In the genomic region with DNA sequence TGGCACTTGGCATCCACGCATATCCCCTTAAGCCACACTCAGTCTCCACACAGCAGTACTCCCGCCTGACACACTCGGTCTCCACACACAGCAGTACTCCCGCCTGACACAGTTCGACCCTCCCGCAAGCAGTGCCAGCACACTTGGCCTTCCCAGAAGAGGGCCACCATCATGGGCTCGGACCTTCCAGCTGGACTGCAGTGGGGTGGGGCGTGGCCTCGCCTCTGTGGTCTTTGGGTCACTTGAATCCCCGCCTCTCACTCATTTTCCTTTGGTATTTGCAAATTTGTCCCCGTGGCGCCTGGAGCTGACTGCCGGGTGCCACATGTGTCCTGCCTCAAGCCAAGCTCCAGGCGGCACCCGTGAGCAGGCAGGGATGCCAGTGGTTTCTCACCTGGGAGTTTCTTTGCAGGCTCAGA, we compare ENCODE assay signal across 30 cellular contexts.
A peak's percentile ranks its signal among the peaks of the same experiment; 100 is the strongest.
DNase-seq lines count a peak whose midpoint lies in the region; ATAC-seq and TF ChIP-seq lines count a peak whose summit lies in the region.
"Had no signal": no experiment of that assay in that cellular context is flagged by ENCODE, and none has a peak within 500 bp of the region (broad histone marks: within the 10 kb centered on the region; RNA-seq: fewer than 3 reads in every experiment).

No MANE protein-coding gene starts in this region.

- H3K27me3 ChIP-seq in RWPE2 (ENCODE audit: insufficient read depth, poor library complexity, severe bottlenecking) (no peaks in the 10 kb centered on the region), right cardiac atrium (ENCODE audit: control insufficient read depth, insufficient read depth) (no peaks in the 10 kb centered on the region), spleen (replicated peaks in 1 of 7) (no peaks in the 10 kb centered on the region)
- H3K27me3 ChIP-seq: ascending aorta, dorsolateral prefrontal cortex, ovary had no signal

- no peaks in the 10 kb centered on the region for H3K36me3 Mint-ChIP-seq in activated CD4-positive, alpha-beta T cell treated with anti-CD3 and anti-CD28 coated beads for 36 hours (ENCODE audit: low read depth)
- H3K36me3 Mint-ChIP-seq in activated CD4-positive, alpha-beta T cell treated with anti-CD3 and anti-CD28 coated beads, Interleukin-2, amount 10 ng/mL, durations not matched to agents 7 days and 5 days (ENCODE audit: low read depth) = no peaks in the 10 kb centered on the region
- H3K36me3 Mint-ChIP-seq: activated CD4-positive, alpha-beta memory T cell treated with anti-CD3 and anti-CD28 coated beads for 36 hours; activated naive CD8-positive, alpha-beta T cell; IgD-negative memory B cell; natural killer cell had no signal

- H3K4me1 Mint-ChIP-seq in activated CD4-positive, alpha-beta T cell treated with anti-CD3 and anti-CD28 coated beads for 36 hours = peaks cover 20% of the 10 kb centered on the region
- peaks cover 21% of the 10 kb centered on the region for H3K4me1 Mint-ChIP-seq in activated CD4-positive, alpha-beta T cell treated with anti-CD3 and anti-CD28 coated beads, Interleukin-2, amount 10 ng/mL, durations not matched to agents 7 days and 5 days
- H3K4me1 Mint-ChIP-seq: activated T-helper 17 cell treated with anti-CD3 and anti-CD28 coated beads, Interleukin-2, amount 50 U/mL, for 72 hours had no signal

- H3K9me3 ChIP-seq in RWPE2 (ENCODE audit: severe bottlenecking) (no peaks in the 10 kb centered on the region), right cardiac atrium (ENCODE audit: control insufficient read depth, low read length) (no peaks in the 10 kb centered on the region), spleen (no peaks in the 10 kb centered on the region)
- H3K9me3 ChIP-seq: ascending aorta, ovary had no signal

- CTCF ChIA-PET in activated CD4-positive, alpha-beta T cell treated with anti-CD3 and anti-CD28 coated beads for 36 hours (lab: Charles Lee) = interaction anchor here (1.1 kb wide), 1 partner anchor 44 kb away, joined by 3 read pairs; no protein-coding TSS in a partner anchor
- CTCF ChIA-PET in activated CD4-positive, alpha-beta T cell treated with anti-CD3 and anti-CD28 coated beads, Interleukin-2, amount 10 ng/mL, durations not matched to agents 7 days and 5 days (lab: Charles Lee) = no interaction called here

- H3K4me1 ChIP-seq in RWPE2 (ENCODE audit: insufficient read depth, poor library complexity, severe bottlenecking) (peaks cover 21% of the 10 kb centered on the region), right cardiac atrium (ENCODE audit: control insufficient read depth, insufficient read depth, low read length) (peaks cover 1% of the 10 kb centered on the region), spleen (peaks cover 11 to 45% (median 39%) of the 10 kb centered on the region in 6 donors)

- no peak for ATAC-seq in activated CD4-positive, alpha-beta T cell treated with anti-CD3 and anti-CD28 coated beads for 36 hours
- ATAC-seq in RWPE2 (ENCODE audit: low read depth) (no peak), right cardiac atrium (no peak), HG03108 (IDR thresholded peaks at IDR 0.05; ENCODE audit: unreplicated experiment) (no peak)
- ATAC-seq: activated T-helper 17 cell treated with anti-CD3 and anti-CD28 coated beads, Interleukin-2, amount 50 U/mL, for 72 hours; CD8-positive, alpha-beta T cell; natural killer cell had no signal

- TF ChIP-seq POLR2A in spleen (IDR thresholded peaks at IDR 0.05) = no peak

- H3K27ac ChIP-seq in RWPE2 (ENCODE audit: poor library complexity, severe bottlenecking) (peak overlapping the region; percentile 78), right cardiac atrium (ENCODE audit: low read length) (no peak overlapping the region), spleen (no peak overlapping the region)
- H3K27ac ChIP-seq: 22Rv1, ascending aorta, ovary, PC-9 had no signal

- 93% methylated on average over 15 of the region's 15 CpGs for WGBS in right cardiac atrium
- 91 to 95% (median 93%) methylated on average over 15 of the region's 15 CpGs for WGBS in spleen, 5 donors

- no peaks in the 10 kb centered on the region for H3K36me3 ChIP-seq in RWPE2 (ENCODE audit: low read depth)
- H3K36me3 ChIP-seq in spleen = peaks cover 0 to 13% (median 0%) of the 10 kb centered on the region in 6 donors
- H3K36me3 ChIP-seq: ascending aorta, ovary had no signal

- no peak overlapping the region for H3K4me3 Mint-ChIP-seq in activated CD4-positive, alpha-beta T cell treated with anti-CD3 and anti-CD28 coated beads for 36 hours
- no peak overlapping the region for H3K4me3 Mint-ChIP-seq in activated CD4-positive, alpha-beta T cell treated with anti-CD3 and anti-CD28 coated beads, Interleukin-2, amount 10 ng/mL, durations not matched to agents 7 days and 5 days
- H3K4me3 Mint-ChIP-seq: activated CD4-positive, alpha-beta memory T cell treated with anti-CD3 and anti-CD28 coated beads for 36 hours; activated T-helper 17 cell treated with anti-CD3 and anti-CD28 coated beads, Interleukin-2, amount 50 U/mL, for 72 hours; CD8-positive, alpha-beta T cell; central memory CD8-positive, alpha-beta T cell; natural killer cell had no signal

- no peaks in the 10 kb centered on the region for H3K27me3 Mint-ChIP-seq in activated CD4-positive, alpha-beta T cell treated with anti-CD3 and anti-CD28 coated beads for 36 hours
- no peaks in the 10 kb centered on the region for H3K27me3 Mint-ChIP-seq in activated CD4-positive, alpha-beta T cell treated with anti-CD3 and anti-CD28 coated beads, Interleukin-2, amount 10 ng/mL, durations not matched to agents 7 days and 5 days
- H3K27me3 Mint-ChIP-seq: activated CD4-positive, alpha-beta memory T cell treated with anti-CD3 and anti-CD28 coated beads for 36 hours; activated naive CD8-positive, alpha-beta T cell; activated T-helper 17 cell treated with anti-CD3 and anti-CD28 coated beads, Interleukin-2, amount 50 U/mL, for 72 hours; central memory CD8-positive, alpha-beta T cell; IgD-negative memory B cell had no signal

- POLR2A ChIA-PET in activated CD4-positive, alpha-beta T cell treated with anti-CD3 and anti-CD28 coated beads for 36 hours (lab: Charles Lee) = no interaction called here
- POLR2A ChIA-PET in activated CD4-positive, alpha-beta T cell treated with anti-CD3 and anti-CD28 coated beads, Interleukin-2, amount 10 ng/mL, durations not matched to agents 7 days and 5 days (lab: Charles Lee) = no interaction called here

- TF ChIP-seq CTCF in RWPE2 (IDR thresholded peaks at IDR 0.05; ENCODE audit: poor library complexity, severe bottlenecking) (peak; percentile 16), spleen (IDR thresholded peaks at IDR 0.05 in 8 of 11, conservative IDR thresholded peaks at IDR 0.05 in 3 of 11) (no peak)

- H3K9me3 Mint-ChIP-seq in activated CD4-positive, alpha-beta T cell treated with anti-CD3 and anti-CD28 coated beads for 36 hours (ENCODE audit: low read depth) = no peaks in the 10 kb centered on the region
- no peaks in the 10 kb centered on the region for H3K9me3 Mint-ChIP-seq in activated CD4-positive, alpha-beta T cell treated with anti-CD3 and anti-CD28 coated beads, Interleukin-2, amount 10 ng/mL, durations not matched to agents 7 days and 5 days
- H3K9me3 Mint-ChIP-seq: activated CD4-positive, alpha-beta memory T cell treated with anti-CD3 and anti-CD28 coated beads for 36 hours; activated T-helper 17 cell treated with anti-CD3 and anti-CD28 coated beads, Interleukin-2, amount 50 U/mL, for 72 hours; CD8-positive, alpha-beta T cell; central memory CD8-positive, alpha-beta T cell; IgD-negative memory B cell; natural killer cell had no signal

- peak; percentile 3 for DNase-seq in activated CD4-positive, alpha-beta T cell treated with anti-CD3 and anti-CD28 coated beads for 36 hours
- DNase-seq in activated CD4-positive, alpha-beta T cell treated with anti-CD3 and anti-CD28 coated beads, Interleukin-2, amount 10 ng/mL, durations not matched to agents 7 days and 5 days = no peak
- DNase-seq in RWPE2 (ENCODE audit: low spot score) = peak; percentile 56
- DNase-seq in right cardiac atrium = peak; percentile 15 to 55 (median 46)
- DNase-seq in spleen = peak; percentile 77
- no peak for DNase-seq in NCI-H446 treated with DMSO at 0.1 percent for 48 hours (lab: John Stamatoyannopoulos, UW)
- no peak for DNase-seq in SKM-1 treated with dmso at 0.1 percent for 144 hours (lab: John Stamatoyannopoulos, UW; ENCODE audit: unreplicated experiment)
- DNase-seq: activated CD4-positive, alpha-beta memory T cell treated with anti-CD3 and anti-CD28 coated beads for 36 hours; activated CD8-positive, alpha-beta memory T cell treated with anti-CD3 and anti-CD28 coated beads, Interleukin-2, amount 50 U/mL, for 48 hours; DMS 273 treated with DMSO at 0.1 percent for 48 hours; EL; natural killer cell; NCI-H1105; NCI-H187 treated with DMSO at 0.1 percent for 48 hours; NCI-H526; NK-92 treated with Interleukin-12 subunit alpha and Interleukin-12 subunit beta, amount 100 ng/mL, for 24 hours; ovary; PC-9; retina; stimulated activated CD4-positive, alpha-beta T cell treated with anti-CD3 and anti-CD28 coated beads, Interleukin-2, amount 100 ng/mL, for 24 hours had no signal

- H3K4me3 ChIP-seq in RWPE2 (ENCODE audit: severe bottlenecking) (no peak overlapping the region), right cardiac atrium (ENCODE audit: low read length) (no peak overlapping the region), spleen (no peak overlapping the region)
- H3K4me3 ChIP-seq: ascending aorta, dorsolateral prefrontal cortex, ovary, PC-9, smooth muscle cell had no signal

- intact Hi-C loops in activated CD4-positive, alpha-beta T cell treated with anti-CD3 and anti-CD28 coated beads for 36 hours (cut with DNase I, micrococcal nuclease) = no loop called here
- intact Hi-C loops in right cardiac atrium (cut with DNase I) = no loop called here
- intact Hi-C loops in spleen (cut with DNase I; ENCODE audit: low total_unique reads) = no loop called here

- no peak overlapping the region for H3K27ac Mint-ChIP-seq in activated CD4-positive, alpha-beta T cell treated with anti-CD3 and anti-CD28 coated beads for 36 hours
- no peak overlapping the region for H3K27ac Mint-ChIP-seq in activated CD4-positive, alpha-beta T cell treated with anti-CD3 and anti-CD28 coated beads, Interleukin-2, amount 10 ng/mL, durations not matched to agents 7 days and 5 days
- H3K27ac Mint-ChIP-seq: activated CD4-positive, alpha-beta memory T cell treated with anti-CD3 and anti-CD28 coated beads for 36 hours; activated naive CD8-positive, alpha-beta T cell; activated T-helper 17 cell treated with anti-CD3 and anti-CD28 coated beads, Interleukin-2, amount 50 U/mL, for 72 hours; CD8-positive, alpha-beta T cell; IgD-negative memory B cell had no signal

Comparison
In these comparisons a context has a peak if more than half of its experiments do, and no peak if none do; other contexts are left out.
1. DNase-seq: peak in activated CD4-positive, alpha-beta T cell treated with anti-CD3 and anti-CD28 coated beads for 36 hours (single experiment), RWPE2 (single experiment), right cardiac atrium (3 of 3) and spleen (single experiment); none in activated CD4-positive, alpha-beta T cell treated with anti-CD3 and anti-CD28 coated beads, Interleukin-2, amount 10 ng/mL, durations not matched to agents 7 days and 5 days (single experiment), NCI-H446 treated with DMSO at 0.1 percent for 48 hours (single experiment) and SKM-1 treated with dmso at 0.1 percent for 144 hours (single experiment).